27 cellular contexts compared by ENCODE assay signal in genomic region chr12:40028296-40028695, GRCh38.
"Had no signal": no experiment of that assay in that cellular context is flagged by ENCODE, and none has a peak within 500 bp of the region (broad histone marks: within the 10 kb centered on the region; RNA-seq: fewer than 3 reads in every experiment).

No MANE protein-coding gene starts in this region.

- ATAC-seq: esophagus mucosa; gastroesophageal sphincter; heart left ventricle; left cardiac atrium; left lung; naive thymus-derived CD4-positive, alpha-beta T cell; right cardiac atrium; stimulated activated effector memory CD8-positive, alpha-beta T cell treated with anti-CD3 and anti-CD28 coated beads, Interleukin-12 subunit alpha, Interleukin-12 subunit beta, amount 100 ng/mL, for 72 hours had no signal

- H3K4me3 Mint-ChIP-seq: naive thymus-derived CD4-positive, alpha-beta T cell; nephron progenitor cell; stimulated activated effector memory CD8-positive, alpha-beta T cell treated with anti-CD3 and anti-CD28 coated beads, Interleukin-12 subunit alpha, Interleukin-12 subunit beta, amount 100 ng/mL, for 72 hours had no signal

- H3K4me2 ChIP-seq: hepatocyte had no signal

- H3K27me3 Mint-ChIP-seq: naive thymus-derived CD4-positive, alpha-beta T cell had no signal

- FAIRE-seq: colon, urothelium cell line had no signal

- H3K4me1 ChIP-seq: prostate gland, thyroid gland had no signal

- H2AFZ ChIP-seq: hepatocyte had no signal

- H3K27ac ChIP-seq: dorsolateral prefrontal cortex, epithelial cell of prostate, gastroesophageal sphincter, heart left ventricle, hepatocyte, left lung, prostate gland, sigmoid colon, stomach, thyroid gland, upper lobe of left lung had no signal

- H3K9me3 Mint-ChIP-seq: naive thymus-derived CD4-positive, alpha-beta T cell; nephron progenitor cell; stimulated activated effector memory CD8-positive, alpha-beta T cell treated with anti-CD3 and anti-CD28 coated beads, Interleukin-12 subunit alpha, Interleukin-12 subunit beta, amount 100 ng/mL, for 72 hours had no signal

- DNase-seq: dorsolateral prefrontal cortex; effector CD4-positive, alpha-beta T cell; foreskin fibroblast; heart left ventricle; left cardiac atrium; left lung; mesendoderm; midbrain; naive thymus-derived CD4-positive, alpha-beta T cell; nephron progenitor cell; nucleus accumbens; right cardiac atrium; sigmoid colon; stimulated activated CD4-positive, alpha-beta T cell treated with anti-CD3 and anti-CD28 coated beads, Interleukin-2, amount 100 ng/mL, for 24 hours; stimulated activated CD4-positive, alpha-beta T cell treated with anti-CD3 and anti-CD28 coated beads, Interleukin-4, amount 100 ng/mL, for 24 hours; stimulated activated naive CD4-positive, alpha-beta T cell treated with Interleukin-2 at 50 U/mL for 16 hours; stomach; thyroid gland; upper lobe of left lung had no signal

- H3K27ac Mint-ChIP-seq: naive thymus-derived CD4-positive, alpha-beta T cell; nephron progenitor cell; stimulated activated effector memory CD8-positive, alpha-beta T cell treated with anti-CD3 and anti-CD28 coated beads, Interleukin-12 subunit alpha, Interleukin-12 subunit beta, amount 100 ng/mL, for 72 hours had no signal

- H3K36me3 Mint-ChIP-seq: stimulated activated effector memory CD8-positive, alpha-beta T cell treated with anti-CD3 and anti-CD28 coated beads, Interleukin-12 subunit alpha, Interleukin-12 subunit beta, amount 100 ng/mL, for 72 hours had no signal

- H3K36me3 ChIP-seq: left lung, prostate gland, thyroid gland, upper lobe of left lung had no signal

- H3K9me3 ChIP-seq: gastroesophageal sphincter, heart left ventricle, left lung, prostate gland, sigmoid colon, stomach, thyroid gland, upper lobe of left lung had no signal

- H3K27me3 ChIP-seq: dorsolateral prefrontal cortex, gastroesophageal sphincter, heart left ventricle, hepatocyte, left lung, sigmoid colon, stomach, thyroid gland, upper lobe of left lung had no signal

- H3K4me3 ChIP-seq: dorsolateral prefrontal cortex, gastroesophageal sphincter, heart left ventricle, hepatocyte, left lung, prostate gland, sigmoid colon, stomach, thyroid gland, upper lobe of left lung had no signal

- H3K79me2 ChIP-seq: hepatocyte had no signal

- H3K4me1 Mint-ChIP-seq: stimulated activated effector memory CD8-positive, alpha-beta T cell treated with anti-CD3 and anti-CD28 coated beads, Interleukin-12 subunit alpha, Interleukin-12 subunit beta, amount 100 ng/mL, for 72 hours had no signal
